8 cellular contexts compared by ENCODE assay signal in the genomic region with DNA sequence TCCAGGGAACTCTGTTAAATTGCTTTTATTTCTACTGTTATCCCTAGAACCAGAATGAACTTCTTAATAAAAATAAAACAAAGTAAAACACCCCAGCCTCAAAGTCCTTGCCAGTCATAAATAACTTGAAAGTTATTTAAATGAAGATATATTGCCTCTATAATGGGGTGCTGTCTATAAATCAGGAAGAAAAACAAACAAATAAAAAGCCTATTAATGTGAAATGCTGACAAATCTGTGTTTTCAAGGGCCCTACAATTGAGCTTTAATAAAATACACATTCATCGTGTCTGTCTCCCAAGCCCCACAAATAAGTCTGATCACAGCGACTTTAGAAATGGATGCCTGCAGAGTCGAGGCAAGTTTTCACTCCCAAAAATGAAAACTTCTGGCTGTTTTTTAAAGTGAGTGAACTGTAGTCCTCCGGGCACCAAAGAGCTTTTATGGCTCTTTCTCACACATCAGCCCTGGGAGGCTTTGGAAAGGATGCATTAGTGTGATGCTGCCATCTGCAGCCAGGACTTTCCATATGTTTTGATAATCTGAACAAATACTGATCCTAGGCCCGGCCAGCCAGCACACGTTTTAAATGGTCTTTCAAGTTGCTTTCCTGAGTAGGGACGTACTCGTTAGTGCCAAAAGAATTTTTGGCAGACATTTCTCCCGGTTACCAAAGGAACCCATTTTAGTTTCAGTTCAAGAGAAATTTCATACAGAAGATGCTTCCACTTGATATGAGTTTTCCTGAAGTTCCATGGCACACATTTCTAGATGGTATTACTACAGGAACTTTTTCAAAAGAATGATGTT. TPM values are rescaled to one million over a fixed set of nuclear protein-coding genes. Genes with fewer than 3 reads are reported as not detected.
DNase-seq lines count a peak whose midpoint lies in the region; ATAC-seq and TF ChIP-seq lines count a peak whose summit lies in the region.

No MANE protein-coding gene starts in this region.

- H3K4me1 ChIP-seq in endodermal cell (ENCODE audit: control insufficient read depth, insufficient read depth, low read length), result no peaks in the 10 kb centered on the region

- H3K27ac ChIP-seq in endodermal cell (ENCODE audit: low read depth, low read length), result no peak overlapping the region

- POLR2A ChIA-PET in activated CD4-positive, alpha-beta T cell treated with anti-CD3 and anti-CD28 coated beads for 36 hours (lab: Charles Lee), result no interaction called here

- peaks cover 11% of the 10 kb centered on the region for H3K9me3 ChIP-seq in endodermal cell (ENCODE audit: control insufficient read depth, low read length)

- no peaks in the 10 kb centered on the region for H3K36me3 ChIP-seq in endodermal cell (ENCODE audit: control insufficient read depth, insufficient read depth, low read length)

- no peaks in the 10 kb centered on the region for H3K36me3 Mint-ChIP-seq in activated CD4-positive, alpha-beta T cell treated with anti-CD3 and anti-CD28 coated beads for 36 hours (ENCODE audit: low read depth)
- H3K36me3 Mint-ChIP-seq in endodermal cell (ENCODE audit: low read depth), result peaks cover 4% of the 10 kb centered on the region
- no peaks in the 10 kb centered on the region for H3K36me3 Mint-ChIP-seq in progenitor cell of endocrine pancreas (ENCODE audit: insufficient read depth)

- intact Hi-C loops in activated CD4-positive, alpha-beta T cell treated with anti-CD3 and anti-CD28 coated beads for 36 hours (cut with DNase I, micrococcal nuclease), result loop anchor here in 1 of 2 experiments (2.0 kb wide), 1 partner anchor 162 kb away; no protein-coding TSS in a partner anchor

- H3K9me3 Mint-ChIP-seq in activated CD4-positive, alpha-beta T cell treated with anti-CD3 and anti-CD28 coated beads for 36 hours (ENCODE audit: low read depth), result peaks cover 9% of the 10 kb centered on the region
- H3K9me3 Mint-ChIP-seq in endodermal cell (peaks cover 17% of the 10 kb centered on the region), progenitor cell of endocrine pancreas (ENCODE audit: low read depth) (no peaks in the 10 kb centered on the region)

- no peak overlapping the region for H3K4me3 ChIP-seq in endodermal cell (ENCODE audit: low read length)

- no peak overlapping the region for H3K4me3 Mint-ChIP-seq in activated CD4-positive, alpha-beta T cell treated with anti-CD3 and anti-CD28 coated beads for 36 hours
- H3K4me3 Mint-ChIP-seq in endodermal cell (no peak overlapping the region), progenitor cell of endocrine pancreas (ENCODE audit: low read depth) (no peak overlapping the region)

- no peak overlapping the region for H3K27ac Mint-ChIP-seq in activated CD4-positive, alpha-beta T cell treated with anti-CD3 and anti-CD28 coated beads for 36 hours
- H3K27ac Mint-ChIP-seq in endodermal cell (no peak overlapping the region), progenitor cell of endocrine pancreas (no peak overlapping the region)

- peak; percentile 39 for ATAC-seq in activated CD4-positive, alpha-beta T cell treated with anti-CD3 and anti-CD28 coated beads for 36 hours

- TF ChIP-seq CTCF in endodermal cell (conservative IDR thresholded peaks at IDR 0.05), result peak; percentile 54
- TF ChIP-seq CTCF in progenitor cell of endocrine pancreas (IDR thresholded peaks at IDR 0.05; ENCODE audit: unreplicated experiment), result peak; percentile 36
- TF ChIP-seq CTCF in GM20000 (IDR thresholded peaks at IDR 0.05; ENCODE audit: extremely low read depth, missing control alignments), result no peak

- H3K9ac ChIP-seq in endodermal cell (ENCODE audit: extremely low read depth, low read length, poor library complexity, severe bottlenecking), result no peak overlapping the region

- H3K27me3 Mint-ChIP-seq in activated CD4-positive, alpha-beta T cell treated with anti-CD3 and anti-CD28 coated beads for 36 hours, result peaks cover 19% of the 10 kb centered on the region
- H3K27me3 Mint-ChIP-seq in endodermal cell (ENCODE audit: insufficient read depth), result no peaks in the 10 kb centered on the region
- peaks cover 38% of the 10 kb centered on the region for H3K27me3 Mint-ChIP-seq in progenitor cell of endocrine pancreas

- DNase-seq in activated CD4-positive, alpha-beta T cell treated with anti-CD3 and anti-CD28 coated beads for 36 hours, result peak; percentile 18
- DNase-seq in activated CD4-positive, alpha-beta T cell treated with anti-CD3 and anti-CD28 coated beads for 1 hour, result no peak
- DNase-seq in NCI-H446 (lab: John Stamatoyannopoulos, UW) (peak; percentile 71 to 79), endodermal cell (peak; percentile 82), progenitor cell of endocrine pancreas (ENCODE audit: low spot score, unreplicated experiment) (no peak), midbrain (lab: John Stamatoyannopoulos, UW) (no peak), T-helper 1 cell (no peak), GM20000 (ENCODE audit: low spot score) (no peak)

- 37 to 66% methylated on average over 5 to 9 of the region's 9 CpGs for WGBS in endodermal cell (ENCODE audit: insufficient coverage in 1 of 2, insufficient read length in 1 of 2), 2 experiments

- no peaks in the 10 kb centered on the region for H3K27me3 ChIP-seq in endodermal cell (ENCODE audit: control insufficient read depth, insufficient read depth, low read length, poor library complexity, severe bottlenecking)

- no peaks in the 10 kb centered on the region for H3K4me1 Mint-ChIP-seq in activated CD4-positive, alpha-beta T cell treated with anti-CD3 and anti-CD28 coated beads for 36 hours
- H3K4me1 Mint-ChIP-seq in endodermal cell (no peaks in the 10 kb centered on the region), progenitor cell of endocrine pancreas (ENCODE audit: low read depth) (peaks cover 5% of the 10 kb centered on the region)

- CTCF ChIA-PET in activated CD4-positive, alpha-beta T cell treated with anti-CD3 and anti-CD28 coated beads for 36 hours (lab: Charles Lee), result interaction anchor here (0.6 to 1.4 kb wide), 5 partner anchors 10 to 903 kb away, joined by 3 to 4 read pairs (median 4); no protein-coding TSS in a partner anchor

RNA-seq across cellular contexts. Expression of gene NACA2, which starts 16.3 kb away (rescaled TPM):
- not detected for total RNA-seq in activated CD4-positive, alpha-beta T cell treated with anti-CD3 and anti-CD28 coated beads for 36 hours
- not detected for total RNA-seq in endodermal cell
- polyA plus RNA-seq in endodermal cell (2013, experiment 1 of 2), result not detected
- not detected for polyA plus RNA-seq in endodermal cell (2013, experiment 2 of 2)
- total RNA-seq in progenitor cell of endocrine pancreas, result not detected in 2 replicates

Comparison
In these comparisons a context has a peak if more than half of its experiments do, and no peak if none do; other contexts are left out.
1. DNase-seq: peak in activated CD4-positive, alpha-beta T cell treated with anti-CD3 and anti-CD28 coated beads for 36 hours (single experiment), NCI-H446 (2 of 2) and endodermal cell (single experiment); none in activated CD4-positive, alpha-beta T cell treated with anti-CD3 and anti-CD28 coated beads for 1 hour (single experiment), progenitor cell of endocrine pancreas (single experiment), midbrain (single experiment), T-helper 1 cell (0 of 5) and GM20000 (single experiment).